In genomic region chr1:220708244-220708643, GRCh38 we compare ENCODE assay signal across 28 cellular contexts. TPM values are rescaled to one million over a fixed set of nuclear protein-coding genes. Genes with fewer than 3 reads are reported as not detected.
"Had no signal": no experiment of that assay in that cellular context is flagged by ENCODE, and none has a peak within 500 bp of the region (broad histone marks: within the 10 kb centered on the region; RNA-seq: fewer than 3 reads in every experiment).

No MANE protein-coding gene starts in this region.

- H3K4me3 Mint-ChIP-seq: naive thymus-derived CD8-positive, alpha-beta T cell; natural killer cell treated with Interleukin-12 subunit alpha and Interleukin-12 subunit beta and Interleukin-15 and Interleukin-18, amount 100 ng/mL, for 72 hours; nephron progenitor cell; neural crest cell; stimulated activated effector memory CD8-positive, alpha-beta T cell treated with anti-CD3 and anti-CD28 coated beads, Interleukin-12 subunit alpha, Interleukin-12 subunit beta, amount 100 ng/mL, for 72 hours; stimulated activated naive CD8-positive, alpha-beta T cell treated with anti-CD3 and anti-CD28 coated beads, Interleukin-15, amount 100 ng/mL, for 72 hours; type B pancreatic cell had no signal

- H3K36me3 ChIP-seq: neutrophil, pancreas, suprapubic skin, tibial artery, transverse colon, upper lobe of right lung, uterus had no signal

- FAIRE-seq: pancreas had no signal

- H3K36me3 Mint-ChIP-seq: naive B cell; naive thymus-derived CD8-positive, alpha-beta T cell; natural killer cell treated with Interleukin-12 subunit alpha and Interleukin-12 subunit beta and Interleukin-15 and Interleukin-18, amount 100 ng/mL, for 72 hours; stimulated activated effector memory CD8-positive, alpha-beta T cell treated with anti-CD3 and anti-CD28 coated beads, Interleukin-12 subunit alpha, Interleukin-12 subunit beta, amount 100 ng/mL, for 72 hours; type B pancreatic cell had no signal

- ATAC-seq: naive thymus-derived CD8-positive, alpha-beta T cell; natural killer cell treated with Interleukin-12 subunit alpha and Interleukin-12 subunit beta and Interleukin-15 and Interleukin-18, amount 100 ng/mL, for 72 hours; psoas muscle; right cardiac atrium; sciatic nerve; stimulated activated effector memory CD8-positive, alpha-beta T cell treated with anti-CD3 and anti-CD28 coated beads, Interleukin-12 subunit alpha, Interleukin-12 subunit beta, amount 100 ng/mL, for 72 hours; stimulated activated naive CD8-positive, alpha-beta T cell treated with anti-CD3 and anti-CD28 coated beads, Interleukin-15, amount 100 ng/mL, for 72 hours; stimulated activated naive CD8-positive, alpha-beta T cell treated with anti-CD3 and anti-CD28 coated beads, Interleukin-15, Interleukin-2, amounts not matched to agents 100 U/mL and 50 U/mL, for 24 hours; upper lobe of right lung had no signal

- H3K27ac ChIP-seq: neutrophil, psoas muscle, skin epidermis, suprapubic skin, testis, tibial artery, transverse colon, upper lobe of right lung, uterus had no signal

- H3K9me3 Mint-ChIP-seq: natural killer cell treated with Interleukin-12 subunit alpha and Interleukin-12 subunit beta and Interleukin-15 and Interleukin-18, amount 100 ng/mL, for 72 hours; nephron progenitor cell; neural crest cell; stimulated activated effector memory CD8-positive, alpha-beta T cell treated with anti-CD3 and anti-CD28 coated beads, Interleukin-12 subunit alpha, Interleukin-12 subunit beta, amount 100 ng/mL, for 72 hours; stimulated activated naive CD8-positive, alpha-beta T cell treated with anti-CD3 and anti-CD28 coated beads, Interleukin-15, amount 100 ng/mL, for 72 hours had no signal

- DNase-seq: naive thymus-derived CD8-positive, alpha-beta T cell; nephron progenitor cell; nucleus accumbens; pancreas; psoas muscle; right cardiac atrium; stimulated activated CD4-positive, alpha-beta T cell treated with anti-CD3 and anti-CD28 coated beads, Interleukin-15, amount 100 ng/mL, for 24 hours; stimulated activated CD4-positive, alpha-beta T cell treated with anti-CD3 and anti-CD28 coated beads, Interleukin-2, amount 100 ng/mL, for 24 hours; stimulated activated CD4-positive, alpha-beta T cell treated with anti-CD3 and anti-CD28 coated beads, Interleukin-2, amount 100 ng/mL, for 48 hours; stimulated activated CD4-positive, alpha-beta T cell treated with anti-CD3 and anti-CD28 coated beads, Interleukin-4, amount 100 ng/mL, for 24 hours; stimulated activated naive CD4-positive, alpha-beta T cell; stimulated activated naive CD8-positive, alpha-beta T cell treated with anti-CD3 and anti-CD28 coated beads, Interleukin-15, amount 100 ng/mL, for 72 hours; stimulated activated naive CD8-positive, alpha-beta T cell treated with anti-CD3 and anti-CD28 coated beads, Interleukin-15, Interleukin-2, amounts not matched to agents 100 U/mL and 50 U/mL, for 24 hours; substantia nigra; testis; tibial artery; upper lobe of right lung; uterus had no signal

- H3K4me3 ChIP-seq: pancreas, psoas muscle, skin epidermis, suprapubic skin, testis, tibial artery, transverse colon, upper lobe of right lung, uterus had no signal

- H3K27me3 ChIP-seq: pancreas, suprapubic skin, testis, tibial artery, transverse colon, upper lobe of right lung, uterus had no signal

- H3K4me1 Mint-ChIP-seq: neural crest cell had no signal

- H3K4me1 ChIP-seq: psoas muscle, suprapubic skin, tibial artery, upper lobe of right lung, uterus had no signal

- H3K27ac Mint-ChIP-seq: naive thymus-derived CD8-positive, alpha-beta T cell; natural killer cell treated with Interleukin-12 subunit alpha and Interleukin-12 subunit beta and Interleukin-15 and Interleukin-18, amount 100 ng/mL, for 72 hours; nephron progenitor cell; stimulated activated effector memory CD8-positive, alpha-beta T cell treated with anti-CD3 and anti-CD28 coated beads, Interleukin-12 subunit alpha, Interleukin-12 subunit beta, amount 100 ng/mL, for 72 hours; stimulated activated naive CD8-positive, alpha-beta T cell treated with anti-CD3 and anti-CD28 coated beads, Interleukin-15, amount 100 ng/mL, for 72 hours; type B pancreatic cell had no signal

- H3K9me3 ChIP-seq: neutrophil, pancreas, psoas muscle, suprapubic skin, testis, tibial artery, transverse colon, upper lobe of right lung, uterus had no signal

RNA-seq across cellular contexts. Expression of gene MTARC2, which starts 39.9 kb away (rescaled TPM):
- total RNA-seq: naive thymus-derived CD8-positive, alpha-beta T cell; natural killer cell treated with Interleukin-12 subunit alpha and Interleukin-12 subunit beta and Interleukin-15 and Interleukin-18, amount 100 ng/mL, for 72 hours had no signal
- polyA plus RNA-seq: naive thymus-derived CD8-positive, alpha-beta T cell had no signal
